ENCODE assay signal across 21 cellular contexts in the genomic region with DNA sequence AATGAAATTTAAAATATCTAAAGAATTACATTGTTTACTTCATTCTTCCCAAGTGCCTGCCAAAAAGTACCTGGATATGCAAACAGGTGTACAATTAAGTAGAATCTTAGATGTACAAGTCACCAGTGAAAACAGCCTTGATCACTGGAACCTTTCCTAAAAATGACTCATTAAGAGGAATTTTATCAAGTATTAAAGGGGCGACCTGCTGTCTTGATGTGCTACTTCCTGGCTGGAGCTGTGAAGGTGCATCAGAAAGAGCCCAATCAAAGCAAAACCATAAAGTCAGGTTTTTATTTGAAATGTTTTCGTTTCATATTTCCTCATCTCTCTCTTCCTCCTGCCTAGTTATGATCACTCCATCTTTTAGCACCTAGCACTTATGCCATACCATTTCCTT.
"Had no signal": no experiment of that assay in that cellular context is flagged by ENCODE, and none has a peak within 500 bp of the region (broad histone marks: within the 10 kb centered on the region; RNA-seq: fewer than 3 reads in every experiment).

No MANE protein-coding gene starts in this region.

- H3K36me3 ChIP-seq: MG63 had no signal

- H3K9ac ChIP-seq: SK-N-SH had no signal

- H3K4me3 ChIP-seq: MG63 had no signal

- DNase-seq: KBM-7, MG63, NCI-H1092, NCI-H1105 treated with DMSO at 0.1 percent for 48 hours, NCI-H1417 treated with DMSO at 0.1 percent for 48 hours, NCI-H146, NCI-H1694 treated with DMSO at 0.1 percent for 48 hours, NCI-H1930, NCI-H2081, NCI-H2107, NCI-H2227 treated with DMSO at 0.1 percent for 48 hours, NCI-H446, NCI-H510A, NCI-H524 treated with DMSO at 0.1 percent for 48 hours, NCI-H69, NCI-H774, SHP77, SK-N-SH, SW 1271 had no signal

- H3K27me3 ChIP-seq: MG63 had no signal

- H3K9me3 ChIP-seq: MG63, SK-N-SH had no signal

- H3K27ac ChIP-seq: RWPE1 had no signal

- ATAC-seq: Panc1 had no signal

- H3K4me2 ChIP-seq: SK-N-SH had no signal
